In the genomic region with DNA sequence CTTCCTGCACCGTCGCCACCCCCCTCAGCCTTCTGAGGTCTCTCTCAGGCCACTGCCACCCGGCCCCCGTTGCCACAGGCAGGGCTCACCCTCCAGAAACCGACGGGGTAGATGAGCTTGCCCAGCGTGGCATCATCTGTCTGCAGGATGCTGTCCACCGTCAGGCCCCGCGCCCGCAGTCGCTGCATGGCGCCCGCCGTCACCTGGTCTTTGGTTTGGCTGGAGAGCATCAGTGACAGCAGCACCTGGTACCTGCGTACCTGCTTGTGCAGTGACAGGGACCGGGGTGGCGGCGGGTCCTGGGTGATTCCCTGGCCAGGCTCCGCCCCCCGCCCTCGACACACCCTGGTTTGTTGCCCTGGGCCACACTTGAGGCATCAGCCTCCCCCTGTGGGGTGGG, we compare ENCODE assay signal across 25 cellular contexts. TPM values are rescaled to one million over a fixed set of nuclear protein-coding genes. Genes with fewer than 3 reads are reported as not detected.
DNase-seq lines count a peak whose midpoint lies in the region; ATAC-seq and TF ChIP-seq lines count a peak whose summit lies in the region.
"Had no signal": no experiment of that assay in that cellular context is flagged by ENCODE, and none has a peak within 500 bp of the region (broad histone marks: within the 10 kb centered on the region; RNA-seq: fewer than 3 reads in every experiment).

No MANE protein-coding gene starts in this region.

- H4K91ac ChIP-seq in H9 (ENCODE audit: insufficient read length, low read depth, low read length) = no peak overlapping the region

- H3K27ac Mint-ChIP-seq in dendritic cell treated with granulocyte-macrophage colony-stimulating factor and Interleukin-4, amounts not matched to agents 40 ng/mL and 50 ng/mL, for 4 days = peak overlapping the region; percentile 58
- no peak overlapping the region for H3K27ac Mint-ChIP-seq in H9
- H3K27ac Mint-ChIP-seq: CD4-positive, alpha-beta memory T cell; immature natural killer cell; natural killer cell treated with Interleukin-12 subunit alpha and Interleukin-12 subunit beta and Interleukin-15 and Interleukin-18, amount 100 ng/mL, for 72 hours; stimulated activated naive CD8-positive, alpha-beta T cell treated with anti-CD3 and anti-CD28 coated beads, Interleukin-15, amount 100 ng/mL, for 72 hours; type B pancreatic cell had no signal

- H4K8ac ChIP-seq in H9 (replicated peaks; ENCODE audit: insufficient read length, low read depth, low read length) = no peak overlapping the region

- peaks cover 0 to 50% (median 26%) of the 10 kb centered on the region in 4 donors for H3K4me1 ChIP-seq in right lobe of liver
- H3K4me1 ChIP-seq in tibial artery = peaks cover 5 to 68% (median 47%) of the 10 kb centered on the region in 4 donors
- H3K4me1 ChIP-seq in H9 (ENCODE audit: insufficient read depth, low read length) = 0 out of 2 replicates have a peak, but pooled peaks cover 3% of the 10 kb centered on the region

- no peaks in the 10 kb centered on the region for H3K27me3 Mint-ChIP-seq in dendritic cell treated with granulocyte-macrophage colony-stimulating factor and Interleukin-4, amounts not matched to agents 40 ng/mL and 50 ng/mL, for 4 days
- no peaks in the 10 kb centered on the region for H3K27me3 Mint-ChIP-seq in H9 (ENCODE audit: low read depth)
- H3K27me3 Mint-ChIP-seq: CD4-positive, alpha-beta memory T cell; natural killer cell treated with Interleukin-12 subunit alpha and Interleukin-12 subunit beta and Interleukin-15 and Interleukin-18, amount 100 ng/mL, for 72 hours; stimulated activated naive CD8-positive, alpha-beta T cell treated with anti-CD3 and anti-CD28 coated beads, Interleukin-15, amount 100 ng/mL, for 72 hours; type B pancreatic cell had no signal

- H2BK20ac ChIP-seq in H9 (ENCODE audit: low read depth, low read length, poor library complexity, severe bottlenecking) = no peak overlapping the region

- no peak overlapping the region for H3K14ac ChIP-seq in H9 (ENCODE audit: insufficient read depth, low read length)

- H3K9me3 Mint-ChIP-seq in dendritic cell treated with granulocyte-macrophage colony-stimulating factor and Interleukin-4, amounts not matched to agents 40 ng/mL and 50 ng/mL, for 4 days = no peaks in the 10 kb centered on the region
- no peaks in the 10 kb centered on the region for H3K9me3 Mint-ChIP-seq in H9
- H3K9me3 Mint-ChIP-seq: CD4-positive, alpha-beta memory T cell; immature natural killer cell; natural killer cell treated with Interleukin-12 subunit alpha and Interleukin-12 subunit beta and Interleukin-15 and Interleukin-18, amount 100 ng/mL, for 72 hours; stimulated activated naive CD8-positive, alpha-beta T cell treated with anti-CD3 and anti-CD28 coated beads, Interleukin-15, amount 100 ng/mL, for 72 hours; type B pancreatic cell had no signal

- WGBS in right lobe of liver (ENCODE audit: insufficient coverage, low coverage, low lambda C conversion rate, missing lambda C conversion rate) = 60% methylated on average over 1 of the region's 22 CpGs
- WGBS in H9 (ENCODE audit: extremely low coverage, insufficient read length, low lambda C conversion rate) = no CpG with 5 or more reads among the region's 22 CpGs

- H3K36me3 Mint-ChIP-seq in dendritic cell treated with granulocyte-macrophage colony-stimulating factor and Interleukin-4, amounts not matched to agents 40 ng/mL and 50 ng/mL, for 4 days (ENCODE audit: low read depth) = peaks cover 22% of the 10 kb centered on the region
- peaks cover 2 to 5% (median 4%) of the 10 kb centered on the region in 3 experiments; a peak in 4 of 7 replicates for H3K36me3 Mint-ChIP-seq in H9 (ENCODE audit: insufficient read depth in 1 of 3, low read depth in 3 of 3)
- H3K36me3 Mint-ChIP-seq: immature natural killer cell; natural killer cell treated with Interleukin-12 subunit alpha and Interleukin-12 subunit beta and Interleukin-15 and Interleukin-18, amount 100 ng/mL, for 72 hours had no signal

- DNase-seq in DMS53 (lab: John Stamatoyannopoulos, UW) (peak; percentile 78), right lobe of liver (peak in 2 of 3 donors; percentile 50 to 53), tibial artery (no peak), NCI-H146 treated with DMSO at 0.1 percent for 48 hours (lab: John Stamatoyannopoulos, UW; ENCODE audit: unreplicated experiment) (no peak), T-helper 1 cell (no peak), H9 (no peak)
- DNase-seq: activated CD4-positive, alpha-beta T cell treated with anti-CD3 and anti-CD28 coated beads for 48 hours; activated gamma-delta T cell treated with Interleukin-2 at 50 U/mL for 16 hours; activated T-cell treated with anti-CD3 and anti-CD28 coated beads, Interleukin-2, amount 50 U/mL, for 1 hour; CD4-positive, alpha-beta memory T cell; DMS 273 treated with DMSO at 0.1 percent for 48 hours; immature natural killer cell; NCI-H1417 treated with DMSO at 0.1 percent for 48 hours; NCI-H446 treated with DMSO at 0.1 percent for 48 hours; stimulated activated CD8-positive, alpha-beta memory T cell treated with anti-CD3 and anti-CD28 coated beads, Interleukin-4, amount 100 ng/mL, for 48 hours; stimulated activated naive CD8-positive, alpha-beta T cell treated with anti-CD3 and anti-CD28 coated beads, Interleukin-15, amount 100 ng/mL, for 72 hours; T-helper 9 cell had no signal

- H3K18ac ChIP-seq in H9 (ENCODE audit: insufficient read length, low read depth, low read length) = no peak overlapping the region

- no peak overlapping the region for H3T11ph ChIP-seq in H9 (ENCODE audit: low read length)

- no peak overlapping the region for H2BK120ac ChIP-seq in H9 (ENCODE audit: low read depth, low read length, poor library complexity, severe bottlenecking)

- no peak overlapping the region for H3K4ac ChIP-seq in H9 (ENCODE audit: low read depth, low read length)

- no peak for ATAC-seq in right lobe of liver
- ATAC-seq: left lobe of liver; natural killer cell treated with Interleukin-12 subunit alpha and Interleukin-12 subunit beta and Interleukin-15 and Interleukin-18, amount 100 ng/mL, for 72 hours; stimulated activated naive CD8-positive, alpha-beta T cell treated with anti-CD3 and anti-CD28 coated beads, Interleukin-15, amount 100 ng/mL, for 72 hours had no signal

- H2BK12ac ChIP-seq in H9 (ENCODE audit: insufficient read length, low read depth, low read length) = no peak overlapping the region

- H3K4me2 ChIP-seq in H9 (ENCODE audit: insufficient read depth, insufficient read length, low read length) = no peak overlapping the region

- TF ChIP-seq CTCF in right lobe of liver (IDR thresholded peaks at IDR 0.05) (no peak), tibial artery (IDR thresholded peaks at IDR 0.05) (no peak), H9 (conservative IDR thresholded peaks at IDR 0.05) (no peak)

- H2BK15ac ChIP-seq in H9 (ENCODE audit: low read depth, low read length) = no peak overlapping the region

- no peak overlapping the region for H3K9ac ChIP-seq in H9 (ENCODE audit: extremely low read depth, insufficient read length, low read length)

- H3K27ac ChIP-seq in right lobe of liver (no peak overlapping the region), tibial artery (peak overlapping the region; percentile 27 to 40), H9 (ENCODE audit: insufficient read length, low read depth, low read length) (no peak overlapping the region)
- H3K27ac ChIP-seq: epithelial cell of prostate, VCaP had no signal

- H3K56ac ChIP-seq in H9 (ENCODE audit: insufficient read length, low read depth, low read length) = no peak overlapping the region

- no peak overlapping the region for H2AFZ ChIP-seq in H9 (ENCODE audit: low read length)

- intact Hi-C loops in dendritic cell treated with granulocyte-macrophage colony-stimulating factor and Interleukin-4, amounts not matched to agents 40 ng/mL and 50 ng/mL, for 4 days (cut with micrococcal nuclease) = no loop called here
- intact Hi-C loops in right lobe of liver (cut with DNase I) (no loop called here), tibial artery (cut with DNase I; ENCODE audit: low total_unique reads) (no loop called here)

- H3K79me2 ChIP-seq in H9 (ENCODE audit: insufficient read depth, low read length) = no peaks in the 10 kb centered on the region

- no peak overlapping the region for H2BK5ac ChIP-seq in H9 (ENCODE audit: insufficient read length, low read length)

- TF ChIP-seq POLR2A in right lobe of liver (IDR thresholded peaks at IDR 0.05) = no peak

- no peak overlapping the region for H3K23ac ChIP-seq in H9 (ENCODE audit: insufficient read length, low read depth, low read length)

- H3K27me3 ChIP-seq in right lobe of liver (no peaks in the 10 kb centered on the region), tibial artery (no peaks in the 10 kb centered on the region), H9 (ENCODE audit: insufficient read depth, low read length) (no peaks in the 10 kb centered on the region)

- peaks cover 48% of the 10 kb centered on the region for H3K4me1 Mint-ChIP-seq in dendritic cell treated with granulocyte-macrophage colony-stimulating factor and Interleukin-4, amounts not matched to agents 40 ng/mL and 50 ng/mL, for 4 days (ENCODE audit: low read depth)
- H3K4me1 Mint-ChIP-seq in H9 = peaks cover 11 to 18% of the 10 kb centered on the region in 2 experiments

- peaks cover 11% of the 10 kb centered on the region for H3K23me2 ChIP-seq in H9 (ENCODE audit: insufficient read length, low read depth, low read length, poor library complexity, severe bottlenecking)

- no peak overlapping the region for H4K5ac ChIP-seq in H9 (ENCODE audit: insufficient read length, low read depth, low read length)

- no peaks in the 10 kb centered on the region for H3K79me1 ChIP-seq in H9 (ENCODE audit: insufficient read depth, low read depth, low read length, poor library complexity, severe bottlenecking)

- H3K9me3 ChIP-seq in right lobe of liver (no peaks in the 10 kb centered on the region), tibial artery (no peaks in the 10 kb centered on the region), H9 (ENCODE audit: control insufficient read depth, low read depth, low read length) (no peaks in the 10 kb centered on the region)

- no peak overlapping the region for H3K4me3 ChIP-seq in right lobe of liver
- H3K4me3 ChIP-seq in tibial artery = no peak overlapping the region
- H3K4me3 ChIP-seq: skin epidermis had no signal

- H3K36me3 ChIP-seq in right lobe of liver = no peaks in the 10 kb centered on the region
- H3K36me3 ChIP-seq in tibial artery = peaks cover 0 to 21% (median 0%) of the 10 kb centered on the region in 3 donors

- H4K20me1 ChIP-seq in H9 (ENCODE audit: control insufficient read depth, insufficient read depth, insufficient read length) = no peaks in the 10 kb centered on the region

- H2AK5ac ChIP-seq in H9 (ENCODE audit: insufficient read length, low read length) = no peak overlapping the region

- peak overlapping the region; percentile 59 for H3K4me3 Mint-ChIP-seq in dendritic cell treated with granulocyte-macrophage colony-stimulating factor and Interleukin-4, amounts not matched to agents 40 ng/mL and 50 ng/mL, for 4 days
- H3K4me3 Mint-ChIP-seq in H9 = no peak overlapping the region
- H3K4me3 Mint-ChIP-seq: CD4-positive, alpha-beta memory T cell; immature natural killer cell; natural killer cell treated with Interleukin-12 subunit alpha and Interleukin-12 subunit beta and Interleukin-15 and Interleukin-18, amount 100 ng/mL, for 72 hours; stimulated activated naive CD8-positive, alpha-beta T cell treated with anti-CD3 and anti-CD28 coated beads, Interleukin-15, amount 100 ng/mL, for 72 hours; type B pancreatic cell had no signal

RNA-seq across cellular contexts. Expression of gene NTHL1, which starts 3.1 kb away (rescaled TPM):
- total RNA-seq in right lobe of liver (100 to 1,000 TPM in 1 of 6 experiments, 10 to 100 TPM in 5; 12.0 to 127 (median 42.6) TPM), H9 (2021) (52.0 and 54.0 TPM in 2 replicates)

RNA-seq across cellular contexts. Expression of gene TSC2, which starts 3.2 kb away (rescaled TPM):
- 100 to 1,000 TPM in 1 of 6 experiments, 10 to 100 TPM in 5; 25.7 to 124 (median 59.4) TPM for total RNA-seq in right lobe of liver
- total RNA-seq in H9 (2021) = 122 and 125 TPM in 2 replicates

RNA-seq across cellular contexts. Expression of gene NHERF2, which starts 17.8 kb away (rescaled TPM):
- total RNA-seq in right lobe of liver (100 to 1,000 TPM; 129 to 284 (median 186) TPM), H9 (2021) (15.3 and 18.4 TPM in 2 replicates)

RNA-seq across cellular contexts. Expression of gene NPW, which starts 25.0 kb away (rescaled TPM):
- total RNA-seq in right lobe of liver (10 to 100 TPM in 2 of 6 experiments, 1 to 10 TPM in 4; 2.7 to 12.3 (median 8.2) TPM), H9 (2021) (7.1 and 10.2 TPM in 2 replicates)
- total RNA-seq: CD4-positive, alpha-beta memory T cell; mononuclear cell had no signal

RNA-seq across cellular contexts. Expression of gene ZNF598, which starts 34.9 kb away (rescaled TPM):
- 10 to 100 TPM; 21.6 to 46.4 (median 25.0) TPM for total RNA-seq in right lobe of liver
- total RNA-seq in H9 (2021) = 64.2 and 70.9 TPM in 2 replicates

Comparison
In these comparisons a context has a peak if more than half of its experiments do, and no peak if none do; other contexts are left out.
1. DNase-seq: peak in DMS53 (single experiment) and right lobe of liver (2 of 3); none in tibial artery (0 of 2), NCI-H146 treated with DMSO at 0.1 percent for 48 hours (single experiment), T-helper 1 cell (0 of 5) and H9 (single experiment).
2. H3K27ac ChIP-seq: peak in tibial artery (2 of 2); none in right lobe of liver (0 of 3) and H9 (single experiment).